ENCODE assay signal across 1 cellular context in the genomic region with DNA sequence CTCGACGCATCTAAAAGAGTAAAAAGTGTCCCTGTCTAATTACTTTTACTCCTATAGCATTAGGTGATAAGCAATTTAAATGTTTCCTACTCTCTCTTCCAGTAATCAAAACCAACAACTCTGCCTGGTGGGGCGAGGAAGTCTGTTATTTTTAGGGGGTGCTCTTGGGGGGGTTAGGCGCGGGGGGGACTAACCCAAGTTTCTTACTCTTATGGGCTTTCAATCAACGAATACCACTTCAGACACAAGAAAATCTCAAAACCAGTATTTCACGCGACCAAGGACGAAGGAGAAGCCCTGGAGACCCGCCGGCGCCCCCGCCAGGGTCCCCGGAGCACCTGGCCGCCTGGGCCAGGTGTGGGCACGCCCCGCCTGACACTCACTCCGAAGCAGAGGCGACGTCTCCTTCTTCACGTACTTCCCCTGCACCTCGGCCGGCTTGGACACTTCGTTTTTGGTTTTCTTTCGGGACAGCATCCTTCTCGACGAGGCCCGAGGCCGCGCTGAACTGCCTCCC.
TF ChIP-seq lines count a peak whose summit lies in the region.

No MANE protein-coding gene starts in this region.

TF ChIP-seq in HEK293, 187 proteins besides CTCF, POLR2A, EP300 and RAD21:
- TF ChIP-seq, protein P1, sequence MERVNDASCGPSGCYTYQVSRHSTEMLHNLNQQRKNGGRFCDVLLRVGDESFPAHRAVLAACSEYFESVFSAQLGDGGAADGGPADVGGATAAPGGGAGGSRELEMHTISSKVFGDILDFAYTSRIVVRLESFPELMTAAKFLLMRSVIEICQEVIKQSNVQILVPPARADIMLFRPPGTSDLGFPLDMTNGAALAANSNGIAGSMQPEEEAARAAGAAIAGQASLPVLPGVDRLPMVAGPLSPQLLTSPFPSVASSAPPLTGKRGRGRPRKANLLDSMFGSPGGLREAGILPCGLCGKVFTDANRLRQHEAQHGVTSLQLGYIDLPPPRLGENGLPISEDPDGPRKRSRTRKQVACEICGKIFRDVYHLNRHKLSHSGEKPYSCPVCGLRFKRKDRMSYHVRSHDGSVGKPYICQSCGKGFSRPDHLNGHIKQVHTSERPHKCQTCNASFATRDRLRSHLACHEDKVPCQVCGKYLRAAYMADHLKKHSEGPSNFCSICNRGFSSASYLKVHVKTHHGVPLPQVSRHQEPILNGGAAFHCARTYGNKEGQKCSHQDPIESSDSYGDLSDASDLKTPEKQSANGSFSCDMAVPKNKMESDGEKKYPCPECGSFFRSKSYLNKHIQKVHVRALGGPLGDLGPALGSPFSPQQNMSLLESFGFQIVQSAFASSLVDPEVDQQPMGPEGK (tag by site-specific recombination; IDR thresholded peaks at IDR 0.05), result peak; percentile 90
- TF ChIP-seq PRDM1 (tag by site-specific recombination; IDR thresholded peaks at IDR 0.05) (0 out of 2 replicates have a peak, but pooled peaks have one; percentile 27), ZNF132 (tag by site-specific recombination; IDR thresholded peaks at IDR 0.05; ENCODE audit: borderline replicate concordance) (no peak), KLF9 (tag by site-specific recombination; IDR thresholded peaks at IDR 0.05; ENCODE audit: low read depth) (peak; percentile 44; the same call in 1 of the 2 replicates), GLIS2 (tag by site-specific recombination; IDR thresholded peaks at IDR 0.05) (peak; percentile 61), ZNF335 (tag by site-specific recombination; conservative IDR thresholded peaks at IDR 0.05) (peak; percentile 67), ZEB2 (tag by site-specific recombination; IDR thresholded peaks at IDR 0.05) (0 out of 2 replicates have a peak, but pooled peaks have one; percentile 10)
- TF ChIP-seq, protein P2, sequence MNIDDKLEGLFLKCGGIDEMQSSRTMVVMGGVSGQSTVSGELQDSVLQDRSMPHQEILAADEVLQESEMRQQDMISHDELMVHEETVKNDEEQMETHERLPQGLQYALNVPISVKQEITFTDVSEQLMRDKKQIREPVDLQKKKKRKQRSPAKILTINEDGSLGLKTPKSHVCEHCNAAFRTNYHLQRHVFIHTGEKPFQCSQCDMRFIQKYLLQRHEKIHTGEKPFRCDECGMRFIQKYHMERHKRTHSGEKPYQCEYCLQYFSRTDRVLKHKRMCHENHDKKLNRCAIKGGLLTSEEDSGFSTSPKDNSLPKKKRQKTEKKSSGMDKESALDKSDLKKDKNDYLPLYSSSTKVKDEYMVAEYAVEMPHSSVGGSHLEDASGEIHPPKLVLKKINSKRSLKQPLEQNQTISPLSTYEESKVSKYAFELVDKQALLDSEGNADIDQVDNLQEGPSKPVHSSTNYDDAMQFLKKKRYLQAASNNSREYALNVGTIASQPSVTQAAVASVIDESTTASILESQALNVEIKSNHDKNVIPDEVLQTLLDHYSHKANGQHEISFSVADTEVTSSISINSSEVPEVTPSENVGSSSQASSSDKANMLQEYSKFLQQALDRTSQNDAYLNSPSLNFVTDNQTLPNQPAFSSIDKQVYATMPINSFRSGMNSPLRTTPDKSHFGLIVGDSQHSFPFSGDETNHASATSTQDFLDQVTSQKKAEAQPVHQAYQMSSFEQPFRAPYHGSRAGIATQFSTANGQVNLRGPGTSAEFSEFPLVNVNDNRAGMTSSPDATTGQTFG (tag by site-specific recombination; IDR thresholded peaks at IDR 0.05; ENCODE audit: borderline replicate concordance), result no peak
- TF ChIP-seq, protein P3, sequence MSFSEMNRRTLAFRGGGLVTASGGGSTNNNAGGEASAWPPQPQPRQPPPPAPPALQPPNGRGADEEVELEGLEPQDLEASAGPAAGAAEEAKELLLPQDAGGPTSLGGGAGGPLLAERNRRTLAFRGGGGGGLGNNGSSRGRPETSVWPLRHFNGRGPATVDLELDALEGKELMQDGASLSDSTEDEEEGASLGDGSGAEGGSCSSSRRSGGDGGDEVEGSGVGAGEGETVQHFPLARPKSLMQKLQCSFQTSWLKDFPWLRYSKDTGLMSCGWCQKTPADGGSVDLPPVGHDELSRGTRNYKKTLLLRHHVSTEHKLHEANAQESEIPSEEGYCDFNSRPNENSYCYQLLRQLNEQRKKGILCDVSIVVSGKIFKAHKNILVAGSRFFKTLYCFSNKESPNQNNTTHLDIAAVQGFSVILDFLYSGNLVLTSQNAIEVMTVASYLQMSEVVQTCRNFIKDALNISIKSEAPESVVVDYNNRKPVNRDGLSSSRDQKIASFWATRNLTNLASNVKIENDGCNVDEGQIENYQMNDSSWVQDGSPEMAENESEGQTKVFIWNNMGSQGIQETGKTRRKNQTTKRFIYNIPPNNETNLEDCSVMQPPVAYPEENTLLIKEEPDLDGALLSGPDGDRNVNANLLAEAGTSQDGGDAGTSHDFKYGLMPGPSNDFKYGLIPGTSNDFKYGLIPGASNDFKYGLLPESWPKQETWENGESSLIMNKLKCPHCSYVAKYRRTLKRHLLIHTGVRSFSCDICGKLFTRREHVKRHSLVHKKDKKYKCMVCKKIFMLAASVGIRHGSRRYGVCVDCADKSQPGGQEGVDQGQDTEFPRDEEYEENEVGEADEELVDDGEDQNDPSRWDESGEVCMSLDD (tag by site-specific recombination; IDR thresholded peaks at IDR 0.05), result peak; percentile 64
- TF ChIP-seq, protein P4, sequence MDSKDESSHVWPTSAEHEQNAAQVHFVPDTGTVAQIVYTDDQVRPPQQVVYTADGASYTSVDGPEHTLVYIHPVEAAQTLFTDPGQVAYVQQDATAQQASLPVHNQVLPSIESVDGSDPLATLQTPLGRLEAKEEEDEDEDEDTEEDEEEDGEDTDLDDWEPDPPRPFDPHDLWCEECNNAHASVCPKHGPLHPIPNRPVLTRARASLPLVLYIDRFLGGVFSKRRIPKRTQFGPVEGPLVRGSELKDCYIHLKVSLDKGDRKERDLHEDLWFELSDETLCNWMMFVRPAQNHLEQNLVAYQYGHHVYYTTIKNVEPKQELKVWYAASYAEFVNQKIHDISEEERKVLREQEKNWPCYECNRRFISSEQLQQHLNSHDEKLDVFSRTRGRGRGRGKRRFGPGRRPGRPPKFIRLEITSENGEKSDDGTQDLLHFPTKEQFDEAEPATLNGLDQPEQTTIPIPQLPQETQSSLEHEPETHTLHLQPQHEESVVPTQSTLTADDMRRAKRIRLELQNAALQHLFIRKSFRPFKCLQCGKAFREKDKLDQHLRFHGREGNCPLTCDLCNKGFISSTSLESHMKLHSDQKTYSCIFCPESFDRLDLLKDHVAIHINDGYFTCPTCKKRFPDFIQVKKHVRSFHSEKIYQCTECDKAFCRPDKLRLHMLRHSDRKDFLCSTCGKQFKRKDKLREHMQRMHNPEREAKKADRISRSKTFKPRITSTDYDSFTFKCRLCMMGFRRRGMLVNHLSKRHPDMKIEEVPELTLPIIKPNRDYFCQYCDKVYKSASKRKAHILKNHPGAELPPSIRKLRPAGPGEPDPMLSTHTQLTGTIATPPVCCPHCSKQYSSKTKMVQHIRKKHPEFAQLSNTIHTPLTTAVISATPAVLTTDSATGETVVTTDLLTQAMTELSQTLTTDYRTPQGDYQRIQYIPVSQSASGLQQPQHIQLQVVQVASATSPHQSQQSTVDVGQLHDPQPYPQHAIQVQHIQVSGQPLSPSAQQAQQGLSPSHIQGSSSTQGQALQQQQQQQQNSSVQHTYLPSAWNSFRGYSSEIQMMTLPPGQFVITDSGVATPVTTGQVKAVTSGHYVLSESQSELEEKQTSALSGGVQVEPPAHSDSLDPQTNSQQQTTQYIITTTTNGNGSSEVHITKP (tag by site-specific recombination; IDR thresholded peaks at IDR 0.05), result no peak
